In genomic region chr18:59864446-59864764, GRCh38 we compare ENCODE assay signal across 17 cellular contexts.
"Had no signal": no experiment of that assay in that cellular context is flagged by ENCODE, and none has a peak within 500 bp of the region (broad histone marks: within the 10 kb centered on the region; RNA-seq: fewer than 3 reads in every experiment).

No MANE protein-coding gene starts in this region.

- DNase-seq: activated B cell treated with CpG ODN at 0.5 μM for 24 hours; activated CD4-positive, alpha-beta T cell treated with anti-CD3 and anti-CD28 coated beads, Interleukin-2, amount 50 U/mL, for 1 hour; activated naive CD4-positive, alpha-beta T cell treated with anti-CD3 and anti-CD28 coated beads, Interleukin-2, amount 50 U/mL, for 16 hours; activated T-cell treated with anti-CD3 and anti-CD28 coated beads, Interleukin-2, amount 50 U/mL, for 1 hour; adrenal gland; body of pancreas; cerebellar nuclear complex; dermis blood vessel endothelial cell; heart right ventricle; ovary; retina; transverse colon had no signal

- H3K9me3 ChIP-seq: adrenal gland, body of pancreas, heart right ventricle, ovary, transverse colon had no signal

- H3K4me1 Mint-ChIP-seq: stimulated activated effector memory CD8-positive, alpha-beta T cell treated with anti-CD3 and anti-CD28 coated beads, Interleukin-12 subunit alpha, Interleukin-12 subunit beta, amount 100 ng/mL, for 72 hours had no signal

- FAIRE-seq: frontal cortex had no signal

- ATAC-seq: body of pancreas; heart right ventricle; SK-N-SH treated with all-trans-retinoic acid at 6 μM for 48 hours; stimulated activated effector memory CD8-positive, alpha-beta T cell treated with anti-CD3 and anti-CD28 coated beads, Interleukin-12 subunit alpha, Interleukin-12 subunit beta, amount 100 ng/mL, for 72 hours had no signal

- H3K27me3 ChIP-seq: body of pancreas, ovary, transverse colon had no signal

- H3K27ac Mint-ChIP-seq: activated B cell treated with CpG ODN at 0.5 μM for 24 hours; stimulated activated effector memory CD8-positive, alpha-beta T cell treated with anti-CD3 and anti-CD28 coated beads, Interleukin-12 subunit alpha, Interleukin-12 subunit beta, amount 100 ng/mL, for 72 hours; T-helper 1 cell treated with Interleukin-12 subunit alpha and Interleukin-12 subunit beta and Interleukin-4 antibody, amounts not matched to agents 30 μg/mL and 1 μg/mL, for 36 hours had no signal

- H3K36me3 ChIP-seq: adrenal gland, heart right ventricle, ovary, transverse colon had no signal

- H3K4me3 Mint-ChIP-seq: activated B cell treated with CpG ODN at 0.5 μM for 24 hours; neural crest cell; stimulated activated effector memory CD8-positive, alpha-beta T cell treated with anti-CD3 and anti-CD28 coated beads, Interleukin-12 subunit alpha, Interleukin-12 subunit beta, amount 100 ng/mL, for 72 hours; T-helper 1 cell treated with Interleukin-12 subunit alpha and Interleukin-12 subunit beta and Interleukin-4 antibody, amounts not matched to agents 30 μg/mL and 1 μg/mL, for 36 hours had no signal

- H3K36me3 Mint-ChIP-seq: stimulated activated effector memory CD8-positive, alpha-beta T cell treated with anti-CD3 and anti-CD28 coated beads, Interleukin-12 subunit alpha, Interleukin-12 subunit beta, amount 100 ng/mL, for 72 hours had no signal

- H3K4me1 ChIP-seq: adrenal gland, body of pancreas, heart right ventricle had no signal

- H3K9me3 Mint-ChIP-seq: activated B cell treated with CpG ODN at 0.5 μM for 24 hours; neural crest cell; stimulated activated effector memory CD8-positive, alpha-beta T cell treated with anti-CD3 and anti-CD28 coated beads, Interleukin-12 subunit alpha, Interleukin-12 subunit beta, amount 100 ng/mL, for 72 hours; T-helper 1 cell treated with Interleukin-12 subunit alpha and Interleukin-12 subunit beta and Interleukin-4 antibody, amounts not matched to agents 30 μg/mL and 1 μg/mL, for 36 hours had no signal

- H3K27ac ChIP-seq: adrenal gland, body of pancreas, heart right ventricle, ovary, transverse colon had no signal

- H3K27me3 Mint-ChIP-seq: activated B cell treated with CpG ODN at 0.5 μM for 24 hours had no signal

- H3K4me3 ChIP-seq: adrenal gland, body of pancreas, heart right ventricle, ovary, transverse colon had no signal
